1 cellular context compared by ENCODE assay signal in genomic region chr19:7919681-7920519, GRCh38.
TF ChIP-seq lines count a peak whose summit lies in the region.

TSS of gene SNAPC2 (plus strand) at chr19:7920338. CDS start at chr19:7920367, 29 bp downstream.

TF ChIP-seq in HepG2, 621 proteins besides CTCF, POLR2A, EP300 and RAD21 (continued from another document and continues in another):
- TF ChIP-seq MZF1 (CRISPR knock-in tag; IDR thresholded peaks at IDR 0.05; ENCODE audit: borderline replicate concordance) (no peak), ZFP82 (CRISPR knock-in tag; IDR thresholded peaks at IDR 0.05; ENCODE audit: borderline replicate concordance) (no peak), HES4 (CRISPR knock-in tag; IDR thresholded peaks at IDR 0.05; ENCODE audit: borderline replicate concordance) (peak; percentile 63), MAZ (IDR thresholded peaks at IDR 0.05; ENCODE audit: borderline replicate concordance, low read depth, low read length) (peak; percentile 19; the same call in 1 of the 2 replicates), MAZ (CRISPR knock-in tag; IDR thresholded peaks at IDR 0.05; ENCODE audit: low read depth) (peak; percentile 66; the same call in 1 of the 2 replicates), SMYD3 (CRISPR knock-in tag; IDR thresholded peaks at IDR 0.05) (no peak), PLRG1 (conservative IDR thresholded peaks at IDR 0.05) (no peak), NR2F2 (IDR thresholded peaks at IDR 0.05; ENCODE audit: borderline replicate concordance, low read depth) (0 out of 2 replicates have a peak, but pooled peaks have one; percentile 28), DR1 (CRISPR knock-in tag; IDR thresholded peaks at IDR 0.05) (no peak; the same call in 1 of the 2 replicates), ARNT2 (CRISPR knock-in tag; IDR thresholded peaks at IDR 0.05; ENCODE audit: low read depth) (peak; percentile 70; the same call in 1 of the 2 replicates), ESRRA (CRISPR knock-in tag; IDR thresholded peaks at IDR 0.05; ENCODE audit: low read depth) (peak; percentile 22; the same call in 1 of the 2 replicates), GMEB1 (CRISPR knock-in tag; IDR thresholded peaks at IDR 0.05; ENCODE audit: borderline replicate concordance) (peak; percentile 82), ZNF549 (CRISPR knock-in tag; IDR thresholded peaks at IDR 0.05) (no peak), ZNF337 (CRISPR knock-in tag; IDR thresholded peaks at IDR 0.05; ENCODE audit: borderline replicate concordance, low read depth) (no peak), ZMYM3 (CRISPR knock-in tag; IDR thresholded peaks at IDR 0.05) (no peak), ZNF7 (CRISPR knock-in tag; IDR thresholded peaks at IDR 0.05) (no peak), ZNF235 (CRISPR knock-in tag; IDR thresholded peaks at IDR 0.05; ENCODE audit: borderline replicate concordance) (no peak; the same call in 1 of the 2 replicates), ZNF275 (CRISPR knock-in tag; IDR thresholded peaks at IDR 0.05; ENCODE audit: borderline replicate concordance) (peak; percentile 74; the same call in 1 of the 2 replicates), ZNF512 (CRISPR knock-in tag; IDR thresholded peaks at IDR 0.05) (no peak), NR3C1 (CRISPR knock-in tag; IDR thresholded peaks at IDR 0.05) (no peak), ZNF589 (CRISPR knock-in tag; conservative IDR thresholded peaks at IDR 0.05) (0 out of 2 replicates have a peak, but pooled peaks have one; percentile 16), ZNF83 (CRISPR knock-in tag; IDR thresholded peaks at IDR 0.05; ENCODE audit: borderline replicate concordance) (no peak), FUBP1 (CRISPR knock-in tag; IDR thresholded peaks at IDR 0.05; ENCODE audit: borderline replicate concordance) (no peak), HOMEZ (CRISPR knock-in tag; IDR thresholded peaks at IDR 0.05; ENCODE audit: low read depth) (no peak), DRAP1 (CRISPR knock-in tag; IDR thresholded peaks at IDR 0.05) (peak; percentile 37; the same call in 1 of the 2 replicates), CREB1 (IDR thresholded peaks at IDR 0.05) (no peak), CREB1 (CRISPR knock-in tag; IDR thresholded peaks at IDR 0.05) (no peak), PTBP1 (IDR thresholded peaks at IDR 0.05; ENCODE audit: low read depth, low read length, poor library complexity, severe bottlenecking) (no peak), ZNF274 (CRISPR knock-in tag; IDR thresholded peaks at IDR 0.05) (peak; percentile 88), ATF6 (CRISPR knock-in tag; conservative IDR thresholded peaks at IDR 0.05) (no peak), ZNF34 (CRISPR knock-in tag; IDR thresholded peaks at IDR 0.05; ENCODE audit: borderline replicate concordance) (0 out of 2 replicates have a peak, but pooled peaks have one; percentile 68), REXO4 (CRISPR knock-in tag; IDR thresholded peaks at IDR 0.05; ENCODE audit: borderline replicate concordance) (no peak), FOXK2 (IDR thresholded peaks at IDR 0.05) (no peak), U2AF1 (optimal IDR thresholded peaks at IDR 0.05; ENCODE audit: low read depth, low read length) (no peak), TCF12 (IDR thresholded peaks at IDR 0.05) (no peak), TCF12 (CRISPR knock-in tag; IDR thresholded peaks at IDR 0.05) (no peak)
- TF ChIP-seq, protein P1, sequence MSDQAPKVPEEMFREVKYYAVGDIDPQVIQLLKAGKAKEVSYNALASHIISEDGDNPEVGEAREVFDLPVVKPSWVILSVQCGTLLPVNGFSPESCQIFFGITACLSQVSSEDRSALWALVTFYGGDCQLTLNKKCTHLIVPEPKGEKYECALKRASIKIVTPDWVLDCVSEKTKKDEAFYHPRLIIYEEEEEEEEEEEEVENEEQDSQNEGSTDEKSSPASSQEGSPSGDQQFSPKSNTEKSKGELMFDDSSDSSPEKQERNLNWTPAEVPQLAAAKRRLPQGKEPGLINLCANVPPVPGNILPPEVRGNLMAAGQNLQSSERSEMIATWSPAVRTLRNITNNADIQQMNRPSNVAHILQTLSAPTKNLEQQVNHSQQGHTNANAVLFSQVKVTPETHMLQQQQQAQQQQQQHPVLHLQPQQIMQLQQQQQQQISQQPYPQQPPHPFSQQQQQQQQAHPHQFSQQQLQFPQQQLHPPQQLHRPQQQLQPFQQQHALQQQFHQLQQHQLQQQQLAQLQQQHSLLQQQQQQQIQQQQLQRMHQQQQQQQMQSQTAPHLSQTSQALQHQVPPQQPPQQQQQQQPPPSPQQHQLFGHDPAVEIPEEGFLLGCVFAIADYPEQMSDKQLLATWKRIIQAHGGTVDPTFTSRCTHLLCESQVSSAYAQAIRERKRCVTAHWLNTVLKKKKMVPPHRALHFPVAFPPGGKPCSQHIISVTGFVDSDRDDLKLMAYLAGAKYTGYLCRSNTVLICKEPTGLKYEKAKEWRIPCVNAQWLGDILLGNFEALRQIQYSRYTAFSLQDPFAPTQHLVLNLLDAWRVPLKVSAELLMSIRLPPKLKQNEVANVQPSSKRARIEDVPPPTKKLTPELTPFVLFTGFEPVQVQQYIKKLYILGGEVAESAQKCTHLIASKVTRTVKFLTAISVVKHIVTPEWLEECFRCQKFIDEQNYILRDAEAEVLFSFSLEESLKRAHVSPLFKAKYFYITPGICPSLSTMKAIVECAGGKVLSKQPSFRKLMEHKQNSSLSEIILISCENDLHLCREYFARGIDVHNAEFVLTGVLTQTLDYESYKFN (CRISPR knock-in tag; conservative IDR thresholded peaks at IDR 0.05), result peak; percentile 72
- TF ChIP-seq, protein P2, sequence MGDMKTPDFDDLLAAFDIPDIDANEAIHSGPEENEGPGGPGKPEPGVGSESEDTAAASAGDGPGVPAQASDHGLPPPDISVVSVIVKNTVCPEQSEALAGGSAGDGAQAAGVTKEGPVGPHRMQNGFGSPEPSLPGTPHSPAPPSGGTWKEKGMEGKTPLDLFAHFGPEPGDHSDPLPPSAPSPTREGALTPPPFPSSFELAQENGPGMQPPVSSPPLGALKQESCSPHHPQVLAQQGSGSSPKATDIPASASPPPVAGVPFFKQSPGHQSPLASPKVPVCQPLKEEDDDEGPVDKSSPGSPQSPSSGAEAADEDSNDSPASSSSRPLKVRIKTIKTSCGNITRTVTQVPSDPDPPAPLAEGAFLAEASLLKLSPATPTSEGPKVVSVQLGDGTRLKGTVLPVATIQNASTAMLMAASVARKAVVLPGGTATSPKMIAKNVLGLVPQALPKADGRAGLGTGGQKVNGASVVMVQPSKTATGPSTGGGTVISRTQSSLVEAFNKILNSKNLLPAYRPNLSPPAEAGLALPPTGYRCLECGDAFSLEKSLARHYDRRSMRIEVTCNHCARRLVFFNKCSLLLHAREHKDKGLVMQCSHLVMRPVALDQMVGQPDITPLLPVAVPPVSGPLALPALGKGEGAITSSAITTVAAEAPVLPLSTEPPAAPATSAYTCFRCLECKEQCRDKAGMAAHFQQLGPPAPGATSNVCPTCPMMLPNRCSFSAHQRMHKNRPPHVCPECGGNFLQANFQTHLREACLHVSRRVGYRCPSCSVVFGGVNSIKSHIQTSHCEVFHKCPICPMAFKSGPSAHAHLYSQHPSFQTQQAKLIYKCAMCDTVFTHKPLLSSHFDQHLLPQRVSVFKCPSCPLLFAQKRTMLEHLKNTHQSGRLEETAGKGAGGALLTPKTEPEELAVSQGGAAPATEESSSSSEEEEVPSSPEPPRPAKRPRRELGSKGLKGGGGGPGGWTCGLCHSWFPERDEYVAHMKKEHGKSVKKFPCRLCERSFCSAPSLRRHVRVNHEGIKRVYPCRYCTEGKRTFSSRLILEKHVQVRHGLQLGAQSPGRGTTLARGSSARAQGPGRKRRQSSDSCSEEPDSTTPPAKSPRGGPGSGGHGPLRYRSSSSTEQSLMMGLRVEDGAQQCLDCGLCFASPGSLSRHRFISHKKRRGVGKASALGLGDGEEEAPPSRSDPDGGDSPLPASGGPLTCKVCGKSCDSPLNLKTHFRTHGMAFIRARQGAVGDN (CRISPR knock-in tag; IDR thresholded peaks at IDR 0.05), result peak; percentile 86
- TF ChIP-seq, protein P3, sequence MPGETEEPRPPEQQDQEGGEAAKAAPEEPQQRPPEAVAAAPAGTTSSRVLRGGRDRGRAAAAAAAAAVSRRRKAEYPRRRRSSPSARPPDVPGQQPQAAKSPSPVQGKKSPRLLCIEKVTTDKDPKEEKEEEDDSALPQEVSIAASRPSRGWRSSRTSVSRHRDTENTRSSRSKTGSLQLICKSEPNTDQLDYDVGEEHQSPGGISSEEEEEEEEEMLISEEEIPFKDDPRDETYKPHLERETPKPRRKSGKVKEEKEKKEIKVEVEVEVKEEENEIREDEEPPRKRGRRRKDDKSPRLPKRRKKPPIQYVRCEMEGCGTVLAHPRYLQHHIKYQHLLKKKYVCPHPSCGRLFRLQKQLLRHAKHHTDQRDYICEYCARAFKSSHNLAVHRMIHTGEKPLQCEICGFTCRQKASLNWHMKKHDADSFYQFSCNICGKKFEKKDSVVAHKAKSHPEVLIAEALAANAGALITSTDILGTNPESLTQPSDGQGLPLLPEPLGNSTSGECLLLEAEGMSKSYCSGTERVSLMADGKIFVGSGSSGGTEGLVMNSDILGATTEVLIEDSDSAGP (CRISPR knock-in tag; IDR thresholded peaks at IDR 0.05; ENCODE audit: borderline replicate concordance), result peak; percentile 82; the same call in 1 of the 2 replicates
- TF ChIP-seq, protein P4, sequence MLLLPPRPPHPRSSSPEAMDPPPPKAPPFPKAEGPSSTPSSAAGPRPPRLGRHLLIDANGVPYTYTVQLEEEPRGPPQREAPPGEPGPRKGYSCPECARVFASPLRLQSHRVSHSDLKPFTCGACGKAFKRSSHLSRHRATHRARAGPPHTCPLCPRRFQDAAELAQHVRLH (CRISPR knock-in tag; IDR thresholded peaks at IDR 0.05; ENCODE audit: borderline replicate concordance, low read depth), result peak; percentile 75; the same call in 1 of the 2 replicates
